1 cellular context compared by ENCODE assay signal in the genomic region with DNA sequence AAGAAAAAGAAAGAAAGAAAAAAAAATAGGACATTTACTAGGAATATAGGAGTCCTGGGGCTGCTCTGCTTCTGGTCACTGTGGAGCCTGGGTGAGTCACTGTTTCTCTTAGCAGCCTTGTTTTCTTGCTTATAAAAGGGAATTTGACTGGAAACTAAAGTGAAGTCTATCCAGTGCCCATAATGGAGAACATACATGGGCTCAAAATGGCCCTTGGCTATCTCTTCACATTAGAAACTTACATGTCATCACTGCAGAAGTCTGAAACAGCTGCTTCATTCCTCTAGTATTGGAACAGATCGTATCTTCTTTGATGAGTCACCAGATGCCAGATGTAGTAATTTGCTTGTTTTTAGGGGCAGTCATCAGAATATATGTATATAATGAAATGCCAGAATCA.
TF ChIP-seq lines count a peak whose summit lies in the region.

No MANE protein-coding gene starts in this region.

TF ChIP-seq in SK-N-SH treated with all-trans-retinoic acid at 6 μM for 48 hours, 23 proteins besides CTCF, POLR2A, EP300 and RAD21 (continued from another document):
- TF ChIP-seq, protein P1, sequence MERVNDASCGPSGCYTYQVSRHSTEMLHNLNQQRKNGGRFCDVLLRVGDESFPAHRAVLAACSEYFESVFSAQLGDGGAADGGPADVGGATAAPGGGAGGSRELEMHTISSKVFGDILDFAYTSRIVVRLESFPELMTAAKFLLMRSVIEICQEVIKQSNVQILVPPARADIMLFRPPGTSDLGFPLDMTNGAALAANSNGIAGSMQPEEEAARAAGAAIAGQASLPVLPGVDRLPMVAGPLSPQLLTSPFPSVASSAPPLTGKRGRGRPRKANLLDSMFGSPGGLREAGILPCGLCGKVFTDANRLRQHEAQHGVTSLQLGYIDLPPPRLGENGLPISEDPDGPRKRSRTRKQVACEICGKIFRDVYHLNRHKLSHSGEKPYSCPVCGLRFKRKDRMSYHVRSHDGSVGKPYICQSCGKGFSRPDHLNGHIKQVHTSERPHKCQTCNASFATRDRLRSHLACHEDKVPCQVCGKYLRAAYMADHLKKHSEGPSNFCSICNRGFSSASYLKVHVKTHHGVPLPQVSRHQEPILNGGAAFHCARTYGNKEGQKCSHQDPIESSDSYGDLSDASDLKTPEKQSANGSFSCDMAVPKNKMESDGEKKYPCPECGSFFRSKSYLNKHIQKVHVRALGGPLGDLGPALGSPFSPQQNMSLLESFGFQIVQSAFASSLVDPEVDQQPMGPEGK (CRISPR knock-in tag; IDR thresholded peaks at IDR 0.05; ENCODE audit: borderline replicate concordance) = no peak
